ENCODE assay signal across 13 cellular contexts in the genomic region with DNA sequence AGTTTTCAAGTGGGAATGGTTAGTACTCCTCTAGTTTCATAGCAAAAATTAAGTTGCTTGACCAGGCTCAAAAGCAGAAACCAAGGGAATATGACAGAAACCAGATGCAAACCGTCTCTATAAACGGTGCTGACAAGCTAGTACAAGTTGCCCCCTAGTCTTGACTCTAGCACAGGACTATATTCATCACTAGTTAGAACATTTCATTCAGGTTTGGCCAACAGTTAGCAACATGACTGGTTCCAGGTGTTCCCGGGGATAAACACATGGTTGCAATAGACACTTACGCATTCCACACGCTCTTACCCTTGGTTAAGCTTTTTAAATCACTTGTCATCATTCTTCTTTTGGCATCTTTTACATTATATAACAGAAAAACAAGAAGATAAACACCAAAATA.
"Had no signal": no experiment of that assay in that cellular context is flagged by ENCODE, and none has a peak within 500 bp of the region (broad histone marks: within the 10 kb centered on the region; RNA-seq: fewer than 3 reads in every experiment).

No MANE protein-coding gene starts in this region.

- H3K27me3 Mint-ChIP-seq: activated B cell treated with CpG ODN at 0.5 μM for 24 hours; activated CD8-positive, alpha-beta memory T cell treated with anti-CD3 and anti-CD28 coated beads, Interleukin-2, amount 10 ng/mL, durations not matched to agents 7 days and 5 days had no signal

- H3K4me1 Mint-ChIP-seq: nephron progenitor cell had no signal

- H3K4me1 ChIP-seq: ascending aorta, prostate gland, uterus had no signal

- H3K4me3 ChIP-seq: ascending aorta, coronary artery, prostate gland, stomach, thoracic aorta, uterus had no signal

- H3K36me3 ChIP-seq: prostate gland, uterus had no signal

- H3K27me3 ChIP-seq: ascending aorta, stomach, uterus had no signal

- H3K9me3 ChIP-seq: ascending aorta, prostate gland, stomach, thoracic aorta, uterus had no signal

- H3K27ac ChIP-seq: ascending aorta, coronary artery, thoracic aorta, uterus had no signal

- H3K27ac Mint-ChIP-seq: activated B cell treated with CpG ODN at 0.5 μM for 24 hours; activated CD8-positive, alpha-beta memory T cell treated with anti-CD3 and anti-CD28 coated beads, Interleukin-2, amount 10 ng/mL, durations not matched to agents 7 days and 5 days; nephron progenitor cell had no signal

- DNase-seq: activated B cell treated with CpG ODN at 0.5 μM for 24 hours; activated CD8-positive, alpha-beta memory T cell treated with anti-CD3 and anti-CD28 coated beads, Interleukin-2, amount 10 ng/mL, durations not matched to agents 7 days and 5 days; activated T-cell treated with anti-CD3 and anti-CD28 coated beads, Interleukin-2, amount 50 U/mL, for 4 hours; effector CD4-positive, alpha-beta T cell; nephron progenitor cell; stimulated activated CD4-positive, alpha-beta T cell treated with anti-CD3 and anti-CD28 coated beads, Interleukin-12 subunit alpha, Interleukin-12 subunit beta, amount 100 ng/mL, for 4 hours; stomach; T-helper 2 cell; uterus had no signal

- ATAC-seq: activated CD8-positive, alpha-beta memory T cell treated with anti-CD3 and anti-CD28 coated beads, Interleukin-2, amount 10 ng/mL, durations not matched to agents 7 days and 5 days; activated T-cell treated with anti-CD3 and anti-CD28 coated beads, Interleukin-2, amount 50 U/mL, for 4 hours had no signal

- H3K4me3 Mint-ChIP-seq: activated B cell treated with CpG ODN at 0.5 μM for 24 hours; activated CD8-positive, alpha-beta memory T cell treated with anti-CD3 and anti-CD28 coated beads, Interleukin-2, amount 10 ng/mL, durations not matched to agents 7 days and 5 days; activated T-cell treated with anti-CD3 and anti-CD28 coated beads, Interleukin-2, amount 50 U/mL, for 4 hours; nephron progenitor cell had no signal
